9 cellular contexts compared by ENCODE assay signal in the genomic region with DNA sequence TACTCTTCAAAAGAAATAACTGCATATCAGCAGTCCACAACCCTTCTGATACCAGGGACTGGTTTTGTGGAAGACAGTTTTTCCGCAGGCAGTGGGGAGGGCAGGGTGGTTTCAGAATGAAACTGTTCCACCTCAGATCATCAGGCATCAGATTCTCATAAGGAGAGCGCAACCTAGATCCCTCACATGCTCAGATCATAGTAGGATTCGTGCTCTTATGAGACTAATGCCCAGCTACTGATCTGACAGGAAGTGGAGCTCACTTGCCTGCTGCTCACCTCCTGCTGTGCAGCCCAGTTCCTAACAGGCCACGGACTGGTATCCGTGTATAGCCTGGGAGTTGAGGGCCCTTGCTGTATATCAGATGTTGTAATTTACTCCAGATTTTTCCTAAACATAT. TPM values are rescaled to one million over a fixed set of nuclear protein-coding genes. Genes with fewer than 3 reads are reported as not detected.
DNase-seq lines count a peak whose midpoint lies in the region; ATAC-seq lines count a peak whose summit lies in the region.
"Had no signal": no experiment of that assay in that cellular context is flagged by ENCODE, and none has a peak within 500 bp of the region (broad histone marks: within the 10 kb centered on the region; RNA-seq: fewer than 3 reads in every experiment).

No MANE protein-coding gene starts in this region.

- ATAC-seq in GM19395 (IDR thresholded peaks at IDR 0.05; ENCODE audit: unreplicated experiment) (peak; percentile 70), HG03439 (IDR thresholded peaks at IDR 0.05; ENCODE audit: unreplicated experiment) (peak; percentile 48), esophagus mucosa (no peak)
- ATAC-seq in activated naive CD4-positive, alpha-beta T cell treated with anti-CD3 and anti-CD28 coated beads, Interleukin-2, amount 50 U/mL, for 72 hours = peak; percentile 77 to 91

- peak; percentile 46 for DNase-seq in CMK (ENCODE audit: low read depth)
- no peak for DNase-seq in activated naive CD4-positive, alpha-beta T cell treated with anti-CD3 and anti-CD28 coated beads, Interleukin-2, amount 50 U/mL, for 72 hours (ENCODE audit: low spot score in 2 of 2)
- no peak for DNase-seq in SIG-M5 treated with dmso at 0.1 percent for 504 hours (lab: John Stamatoyannopoulos, UW; ENCODE audit: unreplicated experiment)
- DNase-seq in NCI-H1092 treated with DMSO at 0.1 percent for 48 hours (lab: John Stamatoyannopoulos, UW) = no peak
- DNase-seq in H4 (ENCODE audit: low spot score) = no peak
- DNase-seq: transverse colon had no signal

- peaks cover 0 to 3% of the 10 kb centered on the region in 2 donors for H3K9me3 Mint-ChIP-seq in activated naive CD4-positive, alpha-beta T cell treated with anti-CD3 and anti-CD28 coated beads, Interleukin-2, amount 50 U/mL, for 72 hours

- no peak overlapping the region for H3K27ac Mint-ChIP-seq in activated naive CD4-positive, alpha-beta T cell treated with anti-CD3 and anti-CD28 coated beads, Interleukin-2, amount 50 U/mL, for 72 hours

- peaks cover 0 to 14% of the 10 kb centered on the region in 2 donors for H3K36me3 Mint-ChIP-seq in activated naive CD4-positive, alpha-beta T cell treated with anti-CD3 and anti-CD28 coated beads, Interleukin-2, amount 50 U/mL, for 72 hours

RNA-seq across cellular contexts. Expression of gene RO60, which starts 11.5 kb away (rescaled TPM):
- total RNA-seq in activated naive CD4-positive, alpha-beta T cell treated with anti-CD3 and anti-CD28 coated beads, Interleukin-2, amount 50 U/mL, for 72 hours = 10 to 100 TPM; 48.2 to 68.9 TPM
- total RNA-seq in H4 (2014; rRNA removed; shearing (Covaris generic)) = 31.8 and 49.5 TPM in 2 replicates
- total RNA-seq in esophagus mucosa = 26.1 TPM

RNA-seq across cellular contexts. Expression of gene UCHL5, which starts 11.8 kb away (rescaled TPM):
- 10 to 100 TPM; 41.6 to 71.9 TPM for total RNA-seq in activated naive CD4-positive, alpha-beta T cell treated with anti-CD3 and anti-CD28 coated beads, Interleukin-2, amount 50 U/mL, for 72 hours
- 14.1 and 25.6 TPM in 2 replicates for total RNA-seq in H4 (2014; rRNA removed; shearing (Covaris generic))
- 34.0 TPM for total RNA-seq in esophagus mucosa

RNA-seq across cellular contexts. Expression of gene GLRX2, which starts 34.3 kb away (rescaled TPM):
- 10 to 100 TPM; 18.6 to 32.2 TPM for total RNA-seq in activated naive CD4-positive, alpha-beta T cell treated with anti-CD3 and anti-CD28 coated beads, Interleukin-2, amount 50 U/mL, for 72 hours
- 26.7 and 41.3 TPM in 2 replicates for total RNA-seq in H4 (2014; rRNA removed; shearing (Covaris generic))
- 15.7 TPM for total RNA-seq in esophagus mucosa

RNA-seq across cellular contexts. Expression of gene CDC73, which starts 50.9 kb away (rescaled TPM):
- total RNA-seq in activated naive CD4-positive, alpha-beta T cell treated with anti-CD3 and anti-CD28 coated beads, Interleukin-2, amount 50 U/mL, for 72 hours = 10 to 100 TPM; 36.0 to 56.4 TPM
- total RNA-seq in H4 (2014; rRNA removed; shearing (Covaris generic)) = 11.3 and 16.6 TPM in 2 replicates
- 33.1 TPM for total RNA-seq in esophagus mucosa
